In the genomic region with DNA sequence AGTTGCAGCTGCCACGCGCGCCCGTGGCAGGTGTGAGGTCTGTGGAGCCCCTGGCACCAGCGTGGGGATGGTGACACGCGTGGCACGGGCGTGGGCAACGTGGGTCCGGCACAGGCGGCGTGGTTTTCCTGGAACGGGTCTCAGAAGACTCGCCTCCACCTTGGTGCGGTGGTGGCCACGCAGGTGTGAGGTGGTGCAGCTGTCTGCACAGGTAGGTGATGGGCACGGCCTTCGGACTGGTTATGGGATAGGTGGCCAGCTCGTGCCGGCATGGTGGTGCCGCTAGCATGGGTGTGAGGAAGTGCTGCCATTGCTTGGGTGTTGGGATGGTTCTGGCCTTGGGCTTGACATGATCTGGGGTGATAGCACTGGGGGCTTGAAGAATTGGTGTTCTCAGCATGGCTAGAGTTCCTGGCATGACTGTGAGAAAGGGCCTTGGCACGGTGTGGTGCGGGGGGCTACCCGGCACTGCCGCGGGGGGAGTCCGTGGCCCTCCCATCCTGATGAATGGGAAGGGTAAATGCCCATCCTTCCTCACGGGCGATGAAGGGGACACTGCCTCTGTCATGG, we compare ENCODE assay signal across 9 cellular contexts. TPM values are rescaled to one million over a fixed set of nuclear protein-coding genes. Genes with fewer than 3 reads are reported as not detected.
DNase-seq lines count a peak whose midpoint lies in the region; ATAC-seq and TF ChIP-seq lines count a peak whose summit lies in the region.
"Had no signal": no experiment of that assay in that cellular context is flagged by ENCODE, and none has a peak within 500 bp of the region (broad histone marks: within the 10 kb centered on the region; RNA-seq: fewer than 3 reads in every experiment).

No MANE protein-coding gene starts in this region.

- POLR2A ChIA-PET in CD8-positive, alpha-beta memory T cell (lab: Charles Lee): no interaction called here
- POLR2A ChIA-PET in Panc1 (lab: Charles Lee): no interaction called here

- peak overlapping the region; percentile 83 for H3K4me2 ChIP-seq in fibroblast of lung (ENCODE audit: extremely low read depth, insufficient read depth, low read length)

- no peaks in the 10 kb centered on the region for H3K36me3 Mint-ChIP-seq in CD8-positive, alpha-beta memory T cell

- H4K20me1 ChIP-seq in fibroblast of lung (ENCODE audit: control insufficient read depth, extremely low read depth, insufficient read depth, low read length): no peaks in the 10 kb centered on the region

- no peak for ATAC-seq in Panc1

- peaks cover 16 to 36% of the 10 kb centered on the region in 2 donors for H3K27me3 Mint-ChIP-seq in CD8-positive, alpha-beta memory T cell

- H3K36me3 ChIP-seq in CD8-positive, alpha-beta memory T cell (ENCODE audit: insufficient read depth, low read length): no peaks in the 10 kb centered on the region
- H3K36me3 ChIP-seq in Panc1 (ENCODE audit: control insufficient read depth, insufficient read depth, low read length): no peaks in the 10 kb centered on the region
- no peaks in the 10 kb centered on the region for H3K36me3 ChIP-seq in fibroblast of lung (ENCODE audit: control insufficient read depth, insufficient read depth, low read length)

- H2AFZ ChIP-seq in fibroblast of lung (ENCODE audit: low read length): peak overlapping the region; percentile 52

- H3K9me3 Mint-ChIP-seq in CD8-positive, alpha-beta memory T cell: no peaks in the 10 kb centered on the region
- H3K9me3 Mint-ChIP-seq: IgD-negative memory B cell had no signal

- H3K4me1 Mint-ChIP-seq in CD8-positive, alpha-beta memory T cell: peaks cover 2 to 5% (median 5%) of the 10 kb centered on the region in 3 donors

- no peak overlapping the region for H3K27ac ChIP-seq in CD8-positive, alpha-beta memory T cell (ENCODE audit: low read depth, low read length)
- 0 out of 2 replicates have a peak overlapping the region, but pooled peaks have one; percentile 34 for H3K27ac ChIP-seq in Panc1 (ENCODE audit: low read length)
- no peak overlapping the region for H3K27ac ChIP-seq in fibroblast of lung (ENCODE audit: insufficient read depth, low read length)

- peak overlapping the region; percentile 23 to 84 (median 66) for H3K4me3 Mint-ChIP-seq in CD8-positive, alpha-beta memory T cell

- no TSS peak for BruUV-seq in Panc1 (replicated peaks; lab: Mats Ljungman, UMichigan)

- no peak overlapping the region for H3K4me3 ChIP-seq in CD8-positive, alpha-beta memory T cell (ENCODE audit: low read length)
- H3K4me3 ChIP-seq in Panc1 (ENCODE audit: low read depth in 2 of 2, low read length in 2 of 2) (peak overlapping the region; percentile 49 to 58), fibroblast of lung (replicated peaks in 1 of 4; ENCODE audit: control extremely low read depth in 1 of 4, insufficient read depth in 1 of 4, low read depth in 3 of 4, low read length in 4 of 4) (peak overlapping the region; percentile 46 to 62 (median 54))

- peak overlapping the region in 5 of 8 donors; percentile 9 to 85 (median 46) for H3K27ac Mint-ChIP-seq in CD8-positive, alpha-beta memory T cell

- H3K4me1 ChIP-seq in CD8-positive, alpha-beta memory T cell (ENCODE audit: insufficient read depth, low read length): peaks cover 22% of the 10 kb centered on the region
- H3K4me1 ChIP-seq in Panc1 (ENCODE audit: control insufficient read depth, insufficient read depth, low read length): peaks cover 25% of the 10 kb centered on the region
- peaks cover 2% of the 10 kb centered on the region for H3K4me1 ChIP-seq in fibroblast of lung (ENCODE audit: control insufficient read depth, extremely low read depth, insufficient read depth, low read length)

- H3K9me3 ChIP-seq in CD8-positive, alpha-beta memory T cell (ENCODE audit: low read length): no peaks in the 10 kb centered on the region
- H3K9me3 ChIP-seq in Panc1 (ENCODE audit: control insufficient read depth, insufficient read depth, low read depth, low read length) (no peaks in the 10 kb centered on the region), fibroblast of lung (ENCODE audit: control insufficient read depth, insufficient read depth, low read depth, low read length) (no peaks in the 10 kb centered on the region)

- CTCF ChIA-PET in CD8-positive, alpha-beta memory T cell (lab: Charles Lee): interaction anchor here (1.2 to 2.2 kb wide), 2 partner anchors 42 to 53 kb away, joined by 3 to 14 read pairs; no protein-coding TSS in a partner anchor
- CTCF ChIA-PET in Panc1 (lab: Charles Lee): no interaction called here

- no peaks in the 10 kb centered on the region for H3K79me2 ChIP-seq in fibroblast of lung (ENCODE audit: control insufficient read depth, insufficient read depth, low read length)

- in situ Hi-C loops in Panc1 (cut with HindIII; ENCODE audit: low pct_unique_long_range_greater_than_20kb, low sequenced_read_pairs): no loop called here

- H3K9ac ChIP-seq in fibroblast of lung (ENCODE audit: insufficient read depth, low read length): peak overlapping the region; percentile 47

- DNase-seq in CD8-positive, alpha-beta memory T cell: no peak
- DNase-seq in Panc1 (ENCODE audit: low read depth, low spot score) (no peak), fibroblast of lung (ENCODE audit: low read depth in 2 of 2) (no peak), posterior vena cava (ENCODE audit: low spot score) (peak; percentile 78), putamen (ENCODE audit: low spot score) (no peak), DMS 273 treated with DMSO at 0.1 percent for 48 hours (lab: John Stamatoyannopoulos, UW) (no peak), GM20000 (ENCODE audit: low spot score) (no peak)
- no peak for DNase-seq in stimulated activated CD8-positive, alpha-beta memory T cell treated with anti-CD3 and anti-CD28 coated beads, Interleukin-4, amount 100 ng/mL, for 48 hours

- H3K27me3 ChIP-seq in CD8-positive, alpha-beta memory T cell (ENCODE audit: insufficient read depth, low read length, poor library complexity, severe bottlenecking): peaks cover 3% of the 10 kb centered on the region
- no peaks in the 10 kb centered on the region for H3K27me3 ChIP-seq in Panc1 (ENCODE audit: control insufficient read depth, insufficient read depth, low read length)
- H3K27me3 ChIP-seq in fibroblast of lung (ENCODE audit: control insufficient read depth, insufficient read depth, low read length): peaks cover 10% of the 10 kb centered on the region

- no peak for TF ChIP-seq CTCF in Panc1 (IDR thresholded peaks at IDR 0.05)
- no peak for TF ChIP-seq CTCF in fibroblast of lung (conservative IDR thresholded peaks at IDR 0.05 in 1 of 2, IDR thresholded peaks at IDR 0.05 in 1 of 2; ENCODE audit: low read depth in 1 of 2, low read length in 2 of 2)
- no peak for TF ChIP-seq CTCF in GM20000 (IDR thresholded peaks at IDR 0.05; ENCODE audit: extremely low read depth, missing control alignments)

- intact Hi-C loops in Panc1 (cut with micrococcal nuclease; ENCODE audit: unreplicated experiment) (loop anchor here (5.0 kb wide), 1 partner anchor 52 kb away; no protein-coding TSS in a partner anchor), posterior vena cava (cut with DNase I) (no loop called here)

RNA-seq across cellular contexts. Expression of a gene that starts 0.5 kb away (rescaled TPM):
- total RNA-seq in CD8-positive, alpha-beta memory T cell: under 1 TPM; 0.11 to 0.20 TPM
- polyA plus RNA-seq in CD8-positive, alpha-beta memory T cell: not detected
- total RNA-seq in Panc1 (2021; ENCODE audit: unreplicated experiment) (6.4 TPM), fibroblast of lung (1.3 and 2.0 TPM in 2 replicates), posterior vena cava (1 to 10 TPM; 1.8 to 2.4 TPM)
- polyA plus RNA-seq in Panc1 (2012; ENCODE audit: insufficient read length): 5.6 TPM
- polyA plus RNA-seq in fibroblast of lung: 1.00 and 1.4 TPM in 2 replicates
- polyA plus RNA-seq in fibroblast of lung (2012): 1.8 and 2.6 TPM in 2 replicates
- polyA minus RNA-seq in fibroblast of lung (ENCODE audit: low replicate concordance): 5.5 and 9.5 TPM in 2 replicates
- polyA plus RNA-seq: IgD-negative memory B cell had no signal
